Comparison of ENCODE assay signal across 20 cellular contexts in the genomic region with DNA sequence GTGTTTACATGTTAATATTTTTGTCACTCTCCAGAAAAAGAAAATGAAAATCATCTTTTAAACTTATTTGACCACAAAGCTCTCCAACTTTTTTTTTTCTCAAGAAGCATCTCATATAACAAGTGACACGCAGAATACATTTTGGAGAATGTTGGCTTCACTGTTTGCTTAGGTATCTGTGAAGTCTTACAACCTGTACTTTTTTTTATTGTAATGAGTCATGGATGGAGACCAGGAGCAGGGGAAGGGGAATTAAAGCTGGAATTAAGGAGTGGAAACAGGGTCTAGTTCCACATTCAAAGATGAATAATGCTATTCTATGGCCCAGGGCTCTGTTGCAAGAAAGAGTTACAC.
A peak's percentile ranks its signal among the peaks of the same experiment; 100 is the strongest.
DNase-seq lines count a peak whose midpoint lies in the region; ATAC-seq, FAIRE-seq and TF ChIP-seq lines count a peak whose summit lies in the region.
"Had no signal": no experiment of that assay in that cellular context is flagged by ENCODE, and none has a peak within 500 bp of the region (broad histone marks: within the 10 kb centered on the region; RNA-seq: fewer than 3 reads in every experiment).

No MANE protein-coding gene starts in this region.

- H3K36me3 ChIP-seq in OCI-LY1 (ENCODE audit: insufficient read depth, low read length), result no peaks in the 10 kb centered on the region
- H3K36me3 ChIP-seq: HAP-1, Peyer's patch, SJCRH30 had no signal

- H3K9me3 ChIP-seq in OCI-LY1 (ENCODE audit: low read length), result no peaks in the 10 kb centered on the region
- H3K9me3 ChIP-seq: HAP-1, Peyer's patch, SJCRH30 had no signal

- DNase-seq in DMS79 treated with DMSO at 0.1 percent for 48 hours (lab: John Stamatoyannopoulos, UW) (peak; percentile 5), DMS79 (lab: John Stamatoyannopoulos, UW) (no peak), left lobe of liver (ENCODE audit: low spot score) (no peak), renal cortical epithelial cell (ENCODE audit: low read depth) (peak; percentile 54), superior temporal gyrus (ENCODE audit: extremely low spot score) (no peak), H54 (ENCODE audit: insufficient read length, low spot score) (no peak)
- DNase-seq: GM23248, NCI-H1694 treated with DMSO at 0.1 percent for 48 hours, NCI-H2227 treated with DMSO at 0.1 percent for 48 hours, NCI-H748 treated with DMSO at 0.1 percent for 48 hours, Peyer's patch, T-helper 1 cell had no signal

- FAIRE-seq in H54 (lab: Jason Lieb, UNC), result no peak
- FAIRE-seq: G401.6, GM12892, GM18507, HTR-8/SVneo had no signal

- no peaks in the 10 kb centered on the region for H3K9me2 ChIP-seq in OCI-LY1 (ENCODE audit: low read depth, low read length)

- no peaks in the 10 kb centered on the region for H3F3A ChIP-seq in OCI-LY1 (ENCODE audit: insufficient read depth, low read length)

- no peaks in the 10 kb centered on the region for H4K20me1 ChIP-seq in OCI-LY1 (ENCODE audit: insufficient read depth, low read length)

- no peak overlapping the region for H2AFZ ChIP-seq in OCI-LY1 (ENCODE audit: low read length)
- H2AFZ ChIP-seq: GM23248 had no signal

- H3K27ac ChIP-seq in OCI-LY1 (ENCODE audit: low read depth, low read length, poor library complexity, severe bottlenecking), result peak overlapping the region; percentile 50
- H3K27ac ChIP-seq: GM23248, SJCRH30 had no signal

- no peaks in the 10 kb centered on the region for H3K79me2 ChIP-seq in OCI-LY1 (ENCODE audit: insufficient read depth, low read length)

- TF ChIP-seq POLR2A in H54 (IDR thresholded peaks at IDR 0.05; ENCODE audit: low read depth, low read length), result no peak

- ATAC-seq in left lobe of liver (peak; percentile 39), HG02870 (IDR thresholded peaks at IDR 0.05; ENCODE audit: unreplicated experiment) (no peak)

- no peak for TF ChIP-seq CTCF in OCI-LY1 (IDR thresholded peaks at IDR 0.05; ENCODE audit: low read length)

- no peaks in the 10 kb centered on the region for H3K27me3 ChIP-seq in OCI-LY1 (ENCODE audit: insufficient read depth, low read length)
- H3K27me3 ChIP-seq: Peyer's patch, SJCRH30 had no signal

- H3K4me3 ChIP-seq in OCI-LY1 (ENCODE audit: low read depth, low read length, poor library complexity, severe bottlenecking), result no peak overlapping the region
- H3K4me3 ChIP-seq: GM23248, HAP-1, SJCRH30 had no signal

- H3K4me1 ChIP-seq in OCI-LY1 (ENCODE audit: insufficient read depth, low read length, severe bottlenecking), result peaks cover 23% of the 10 kb centered on the region
- H3K4me1 ChIP-seq: HAP-1 had no signal

- H3K9ac ChIP-seq in OCI-LY1 (ENCODE audit: low read length), result no peak overlapping the region; the same call in 1 of the 2 replicates
- H3K9ac ChIP-seq: GM23248 had no signal

- H3K4me2 ChIP-seq in OCI-LY1 (ENCODE audit: low read length), result peak overlapping the region; percentile 41; the same call in 1 of the 2 replicates

Comparison
In these comparisons a context has a peak if more than half of its experiments do, and no peak if none do; other contexts are left out.
1. DNase-seq: peak in DMS79 treated with DMSO at 0.1 percent for 48 hours (single experiment) and renal cortical epithelial cell (single experiment); none in DMS79 (single experiment), left lobe of liver (single experiment), superior temporal gyrus (single experiment) and H54 (single experiment).